ENCODE assay signal across 25 cellular contexts in genomic region chr1:115413208-115413607, GRCh38.
"Had no signal": no experiment of that assay in that cellular context is flagged by ENCODE, and none has a peak within 500 bp of the region (broad histone marks: within the 10 kb centered on the region; RNA-seq: fewer than 3 reads in every experiment).

No MANE protein-coding gene starts in this region.

- H3K27ac ChIP-seq: lower lobe of right lung, ovary, right atrium auricular region, right lobe of liver, transverse colon, upper lobe of left lung, vagina had no signal

- H3K9me3 ChIP-seq: lower lobe of right lung, ovary, right atrium auricular region, right lobe of liver, thyroid gland, transverse colon, upper lobe of left lung, vagina had no signal

- H3K4me1 ChIP-seq: transverse colon, upper lobe of left lung, vagina had no signal

- FAIRE-seq: keratinocyte had no signal

- H3K4me2 ChIP-seq: smooth muscle cell had no signal

- H3K36me3 ChIP-seq: lower lobe of right lung, ovary, right atrium auricular region, right lobe of liver, thyroid gland, transverse colon, upper lobe of left lung, vagina had no signal

- H3K27me3 ChIP-seq: ovary, right atrium auricular region, right lobe of liver, thyroid gland, transverse colon, upper lobe of left lung, vagina had no signal

- DNase-seq: hippocampal formation; kidney glomerular epithelial cell; left cardiac atrium; lower lobe of right lung; mammary epithelial cell; mesenchymal stem cell; naive B cell; natural killer cell; nephron progenitor cell; ovary; right lobe of liver; stimulated activated CD4-positive, alpha-beta T cell treated with anti-CD3 and anti-CD28 coated beads, Interleukin-1b, Interleukin-23, amount 100 ng/mL, for 48 hours; stimulated activated CD4-positive, alpha-beta T cell treated with anti-CD3 and anti-CD28 coated beads, Interleukin-2, amount 100 ng/mL, for 48 hours; stimulated activated CD4-positive, alpha-beta T cell treated with anti-CD3 and anti-CD28 coated beads, Interleukin-4, amount 100 ng/mL, for 4 hours; stimulated activated CD8-positive, alpha-beta memory T cell treated with anti-CD3 and anti-CD28 coated beads, Interleukin-4, amount 100 ng/mL, for 48 hours; stimulated activated naive CD4-positive, alpha-beta T cell treated with Interleukin-2 at 50 U/mL for 16 hours; stimulated activated naive CD8-positive, alpha-beta T cell treated with anti-CD3 and anti-CD28 coated beads, Interleukin-15, amount 100 ng/mL, for 72 hours; substantia nigra; thyroid gland; transverse colon; upper lobe of left lung had no signal

- H3K4me3 ChIP-seq: lower lobe of right lung, ovary, right atrium auricular region, right lobe of liver, smooth muscle cell, thyroid gland, transverse colon, upper lobe of left lung, vagina had no signal
